ENCODE assay signal across 1 cellular context in the genomic region with DNA sequence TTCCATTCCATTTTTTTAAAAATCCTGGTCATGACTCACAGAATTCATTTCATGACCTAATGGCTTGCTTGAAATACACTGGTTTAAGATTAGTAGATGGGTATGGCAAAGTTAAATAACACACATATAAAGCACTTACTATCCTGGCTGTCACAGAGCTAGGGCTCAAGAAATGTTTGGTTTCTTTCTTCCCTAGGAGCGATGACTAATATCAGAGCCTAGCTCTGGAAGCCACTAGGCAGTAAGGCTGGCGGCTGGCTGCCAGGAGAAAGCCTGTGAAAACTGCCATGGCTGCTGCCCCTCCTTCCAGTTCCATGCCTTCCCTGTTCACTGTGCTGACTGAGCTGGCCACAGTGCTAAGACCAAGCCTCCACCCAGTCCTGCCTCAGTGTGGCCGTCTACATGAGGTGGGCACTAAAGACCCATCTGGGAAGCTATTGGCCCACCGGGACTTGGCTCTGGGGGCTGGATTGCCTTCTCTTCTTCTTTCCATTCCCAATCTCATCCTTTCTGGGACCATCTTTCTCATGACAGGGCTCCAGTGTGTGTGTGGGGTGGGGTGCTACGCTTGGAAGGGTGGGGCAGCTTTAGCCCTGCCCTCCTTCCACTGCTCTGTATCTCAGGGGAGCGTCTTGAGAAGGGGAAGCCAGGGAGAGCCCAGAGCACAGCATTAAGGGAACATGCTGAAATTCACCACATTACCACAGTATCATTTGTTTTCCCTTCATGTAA.
TF ChIP-seq lines count a peak whose summit lies in the region.

No MANE protein-coding gene starts in this region.

TF ChIP-seq in IMR-90, 13 proteins besides CTCF, POLR2A, EP300 and RAD21 (continued from another document):
- TF ChIP-seq, protein P1, sequence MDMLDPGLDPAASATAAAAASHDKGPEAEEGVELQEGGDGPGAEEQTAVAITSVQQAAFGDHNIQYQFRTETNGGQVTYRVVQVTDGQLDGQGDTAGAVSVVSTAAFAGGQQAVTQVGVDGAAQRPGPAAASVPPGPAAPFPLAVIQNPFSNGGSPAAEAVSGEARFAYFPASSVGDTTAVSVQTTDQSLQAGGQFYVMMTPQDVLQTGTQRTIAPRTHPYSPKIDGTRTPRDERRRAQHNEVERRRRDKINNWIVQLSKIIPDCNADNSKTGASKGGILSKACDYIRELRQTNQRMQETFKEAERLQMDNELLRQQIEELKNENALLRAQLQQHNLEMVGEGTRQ (IDR thresholded peaks at IDR 0.05; ENCODE audit: low read depth, low read length) = no peak
- TF ChIP-seq MAZ (IDR thresholded peaks at IDR 0.05; ENCODE audit: borderline replicate concordance, low read depth, low read length) = no peak
- TF ChIP-seq RFX5 (IDR thresholded peaks at IDR 0.05; ENCODE audit: low read depth, low read length) = no peak
- TF ChIP-seq NFE2L2 (IDR thresholded peaks at IDR 0.05; ENCODE audit: low read depth, low read length) = no peak
- TF ChIP-seq CHD1 (IDR thresholded peaks at IDR 0.05; ENCODE audit: low read depth, low read length) = no peak
- TF ChIP-seq, protein P2, sequence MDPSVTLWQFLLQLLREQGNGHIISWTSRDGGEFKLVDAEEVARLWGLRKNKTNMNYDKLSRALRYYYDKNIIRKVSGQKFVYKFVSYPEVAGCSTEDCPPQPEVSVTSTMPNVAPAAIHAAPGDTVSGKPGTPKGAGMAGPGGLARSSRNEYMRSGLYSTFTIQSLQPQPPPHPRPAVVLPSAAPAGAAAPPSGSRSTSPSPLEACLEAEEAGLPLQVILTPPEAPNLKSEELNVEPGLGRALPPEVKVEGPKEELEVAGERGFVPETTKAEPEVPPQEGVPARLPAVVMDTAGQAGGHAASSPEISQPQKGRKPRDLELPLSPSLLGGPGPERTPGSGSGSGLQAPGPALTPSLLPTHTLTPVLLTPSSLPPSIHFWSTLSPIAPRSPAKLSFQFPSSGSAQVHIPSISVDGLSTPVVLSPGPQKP (IDR thresholded peaks at IDR 0.05; ENCODE audit: borderline replicate concordance, low read depth, low read length) = no peak
- TF ChIP-seq MAFK (IDR thresholded peaks at IDR 0.05; ENCODE audit: low read depth, low read length) = no peak
